In the genomic region with DNA sequence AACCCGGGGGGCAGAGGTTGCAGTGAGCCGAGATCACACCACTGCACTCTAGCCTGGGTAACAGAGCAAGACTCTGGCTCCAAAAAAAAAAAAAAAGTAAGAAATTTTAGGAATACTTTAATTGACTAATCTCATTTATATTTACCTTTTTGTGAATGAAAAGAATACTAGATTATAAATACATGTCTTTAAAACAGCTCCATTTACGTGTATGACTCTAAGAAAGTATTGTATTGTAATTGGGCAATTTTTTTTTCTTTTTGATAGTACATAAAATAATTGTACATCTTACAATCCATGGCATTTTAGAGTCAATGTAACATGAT, we compare ENCODE assay signal across 1 cellular context.
A peak's percentile ranks its signal among the peaks of the same experiment; 100 is the strongest.
TF ChIP-seq lines count a peak whose summit lies in the region.

No MANE protein-coding gene starts in this region.

TF ChIP-seq in K562, 482 proteins besides CTCF, POLR2A, EP300 and RAD21:
- no peak for TF ChIP-seq MXD1 (CRISPR knock-in tag; IDR thresholded peaks at IDR 0.05; ENCODE audit: borderline replicate concordance, poor library complexity, severe bottlenecking)
- peak; percentile 0; the same call in 1 of the 2 replicates for TF ChIP-seq FOSL1 (tag; conservative IDR thresholded peaks at IDR 0.05)
- TF ChIP-seq MIER1 (IDR thresholded peaks at IDR 0.05; ENCODE audit: low read depth): no peak
- no peak for TF ChIP-seq NFE2 (IDR thresholded peaks at IDR 0.05; ENCODE audit: low read depth)
- 0 out of 2 replicates have a peak, but pooled peaks have one; percentile 19 for TF ChIP-seq SMARCA5 (IDR thresholded peaks at IDR 0.05)
- 0 out of 2 replicates have a peak, but pooled peaks have one; percentile 32 for TF ChIP-seq ZNF197 (CRISPR knock-in tag; IDR thresholded peaks at IDR 0.05; ENCODE audit: low read depth)
- TF ChIP-seq FOS (IDR thresholded peaks at IDR 0.05; ENCODE audit: extremely low read depth, insufficient read length): no peak
- no peak for TF ChIP-seq CUX1 (CRISPR knock-in tag; IDR thresholded peaks at IDR 0.05)
- TF ChIP-seq POLR2H (tag; IDR thresholded peaks at IDR 0.05; ENCODE audit: low read depth): peak; percentile 90
- TF ChIP-seq ZKSCAN8 (CRISPR knock-in tag; IDR thresholded peaks at IDR 0.05): no peak
- TF ChIP-seq NFATC3 (IDR thresholded peaks at IDR 0.05): no peak
- TF ChIP-seq SNRNP70 (optimal IDR thresholded peaks at IDR 0.05; ENCODE audit: low read depth, low read length): no peak
- no peak for TF ChIP-seq HDAC6 (IDR thresholded peaks at IDR 0.05; ENCODE audit: low read depth, low read length)
- TF ChIP-seq BMI1 (IDR thresholded peaks at IDR 0.05; ENCODE audit: low read length): no peak
- no peak for TF ChIP-seq SRF (CRISPR knock-in tag; IDR thresholded peaks at IDR 0.05)
- peak; percentile 94 for TF ChIP-seq ADNP (tag; IDR thresholded peaks at IDR 0.05)
- TF ChIP-seq ZNF384 (IDR thresholded peaks at IDR 0.05; ENCODE audit: low read depth, low read length): peak; percentile 13; the same call in 1 of the 2 replicates
- no peak for TF ChIP-seq NBN (IDR thresholded peaks at IDR 0.05; ENCODE audit: low read depth)
- TF ChIP-seq BRD4 (IDR thresholded peaks at IDR 0.05): peak; percentile 10; the same call in 1 of the 2 replicates
- no peak for TF ChIP-seq ZNF696 (CRISPR knock-in tag; conservative IDR thresholded peaks at IDR 0.05)
- no peak for TF ChIP-seq HOXB6 (CRISPR knock-in tag; IDR thresholded peaks at IDR 0.05; ENCODE audit: borderline replicate concordance)
- TF ChIP-seq L3MBTL2 (IDR thresholded peaks at IDR 0.05): 0 out of 2 replicates have a peak, but pooled peaks have one; percentile 4
- no peak for TF ChIP-seq HDAC3 (IDR thresholded peaks at IDR 0.05; ENCODE audit: borderline replicate concordance, partially characterized antibody)
- TF ChIP-seq NFRKB (IDR thresholded peaks at IDR 0.05; ENCODE audit: low read depth): 0 out of 2 replicates have a peak, but pooled peaks have one; percentile 27
- TF ChIP-seq SRSF7 (optimal IDR thresholded peaks at IDR 0.05; ENCODE audit: low read depth, low read length): no peak
- TF ChIP-seq RUNX1 (IDR thresholded peaks at IDR 0.05; ENCODE audit: low read depth): no peak
- TF ChIP-seq FOXJ2 (tag; IDR thresholded peaks at IDR 0.05): no peak
- TF ChIP-seq, protein P1, sequence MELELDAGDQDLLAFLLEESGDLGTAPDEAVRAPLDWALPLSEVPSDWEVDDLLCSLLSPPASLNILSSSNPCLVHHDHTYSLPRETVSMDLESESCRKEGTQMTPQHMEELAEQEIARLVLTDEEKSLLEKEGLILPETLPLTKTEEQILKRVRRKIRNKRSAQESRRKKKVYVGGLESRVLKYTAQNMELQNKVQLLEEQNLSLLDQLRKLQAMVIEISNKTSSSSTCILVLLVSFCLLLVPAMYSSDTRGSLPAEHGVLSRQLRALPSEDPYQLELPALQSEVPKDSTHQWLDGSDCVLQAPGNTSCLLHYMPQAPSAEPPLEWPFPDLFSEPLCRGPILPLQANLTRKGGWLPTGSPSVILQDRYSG (tag; conservative IDR thresholded peaks at IDR 0.05; ENCODE audit: low read depth): 0 out of 2 replicates have a peak, but pooled peaks have one; percentile 44
- peak; percentile 28 for TF ChIP-seq CHD4 (IDR thresholded peaks at IDR 0.05; ENCODE audit: insufficient read depth, insufficient replicate concordance, low read depth, low read length, poor library complexity, severe bottlenecking)
- TF ChIP-seq NCOR1 (IDR thresholded peaks at IDR 0.05): no peak
- TF ChIP-seq VEZF1 (CRISPR knock-in tag; IDR thresholded peaks at IDR 0.05): peak; percentile 33
TF ChIP-seq in K562: peak in this region for 12.
